ENCODE assay signal across 27 cellular contexts in genomic region chr6:128827675-128828464, GRCh38. TPM values are rescaled to one million over a fixed set of nuclear protein-coding genes. Genes with fewer than 3 reads are reported as not detected.
DNase-seq lines count a peak whose midpoint lies in the region; TF ChIP-seq lines count a peak whose summit lies in the region.
"Had no signal": no experiment of that assay in that cellular context is flagged by ENCODE, and none has a peak within 500 bp of the region (broad histone marks: within the 10 kb centered on the region; RNA-seq: fewer than 3 reads in every experiment).

No MANE protein-coding gene starts in this region.

- peak; percentile 32 for DNase-seq in AG04450 (ENCODE audit: low read depth, low spot score)
- peak; percentile 3 for DNase-seq in HCEC 1CT
- peak; percentile 91 for DNase-seq in choroid plexus epithelial cell (ENCODE audit: low read depth)
- DNase-seq in left ventricle myocardium inferior: no peak
- DNase-seq in NCI-H2081 treated with DMSO at 0.1 percent for 48 hours (lab: John Stamatoyannopoulos, UW): no peak
- no peak for DNase-seq in dorsolateral prefrontal cortex
- no peak for DNase-seq in OCI-LY7 (ENCODE audit: low spot score)
- DNase-seq in LoVo (ENCODE audit: low spot score): no peak
- DNase-seq: activated B cell treated with CpG ODN at 0.5 μM for 24 hours; activated CD4-positive, alpha-beta T cell treated with anti-CD3 and anti-CD28 coated beads, Interleukin-2, amount 50 U/mL, for 4 hours; activated CD8-positive, alpha-beta memory T cell treated with anti-CD3 and anti-CD28 coated beads, Interleukin-2, amount 10 ng/mL, durations not matched to agents 7 days and 5 days; activated gamma-delta T cell; activated naive CD8-positive, alpha-beta T cell treated with anti-CD3 and anti-CD28 coated beads, Interleukin-2, amount 10 ng/mL, durations not matched to agents 7 days and 5 days; activated T-cell treated with anti-CD3 and anti-CD28 coated beads, Interleukin-2, amount 50 U/mL, for 4 hours; CD8-positive, alpha-beta memory T cell; DMS 273 treated with DMSO at 0.1 percent for 48 hours; glutamatergic neuron; naive B cell; NCI-H146; NCI-H2107; NCI-H510A; RPMI8226; stimulated activated CD4-positive, alpha-beta T cell treated with anti-CD3 and anti-CD28 coated beads, Interleukin-4, amount 100 ng/mL, for 4 hours; substantia nigra; trophoblast cell had no signal

- no peaks in the 10 kb centered on the region for H3K79me2 ChIP-seq in OCI-LY7 (ENCODE audit: insufficient read depth, low read depth, low read length)

- H3K9me3 ChIP-seq in AG04450 (ENCODE audit: control insufficient read depth, insufficient read depth, low read length): peaks cover 5% of the 10 kb centered on the region; the same call in 1 of the 2 replicates
- H3K9me3 ChIP-seq in left ventricle myocardium inferior (replicated peaks): peaks cover 11% of the 10 kb centered on the region
- no peaks in the 10 kb centered on the region for H3K9me3 ChIP-seq in OCI-LY7 (ENCODE audit: low read length)
- H3K9me3 ChIP-seq: prostate gland had no signal

- H3K36me3 ChIP-seq in left ventricle myocardium inferior: peaks cover 3% of the 10 kb centered on the region
- H3K36me3 ChIP-seq in OCI-LY7 (ENCODE audit: insufficient read depth, low read length): no peaks in the 10 kb centered on the region
- H3K36me3 ChIP-seq: prostate gland had no signal

- TF ChIP-seq CTCF in AG04450 (IDR thresholded peaks at IDR 0.05; ENCODE audit: low read depth, low read length): no peak
- TF ChIP-seq CTCF in choroid plexus epithelial cell (conservative IDR thresholded peaks at IDR 0.05; ENCODE audit: low read depth, low read length): no peak
- no peak for TF ChIP-seq CTCF in left ventricle myocardium inferior (IDR thresholded peaks at IDR 0.05; ENCODE audit: borderline replicate concordance)
- TF ChIP-seq CTCF in dorsolateral prefrontal cortex (IDR thresholded peaks at IDR 0.05 in 54 of 56, conservative IDR thresholded peaks at IDR 0.05 in 2 of 56; ENCODE audit: low read depth in 1 of 56, partially characterized antibody in 56 of 56): no peak
- no peak for TF ChIP-seq CTCF in OCI-LY7 (conservative IDR thresholded peaks at IDR 0.05; ENCODE audit: low read length)

- no peaks in the 10 kb centered on the region for H3K9me2 ChIP-seq in OCI-LY7 (ENCODE audit: insufficient read depth, low read length)

- intact Hi-C loops in left ventricle myocardium inferior (cut with micrococcal nuclease) (no loop called here), dorsolateral prefrontal cortex (cut with DNase I) (no loop called here), OCI-LY7 (cut with micrococcal nuclease; ENCODE audit: unreplicated experiment) (no loop called here)

- H2AFZ ChIP-seq in OCI-LY7 (ENCODE audit: low read length): no peak overlapping the region

- CTCF ChIA-PET in AG04450 (lab: Charles Lee): no interaction called here
- CTCF ChIA-PET in OCI-LY7 (lab: Charles Lee; ENCODE audit: unreplicated experiment): no interaction called here

- no peak overlapping the region for H3K4me2 ChIP-seq in OCI-LY7 (ENCODE audit: low read length)

- H3K4me1 ChIP-seq in left ventricle myocardium inferior (peaks cover 22% of the 10 kb centered on the region), OCI-LY7 (ENCODE audit: insufficient read depth, low read length, poor library complexity, severe bottlenecking) (no peaks in the 10 kb centered on the region)
- H3K4me1 ChIP-seq: prostate gland had no signal

- no peak overlapping the region for H3K4me3 ChIP-seq in AG04450 (ENCODE audit: low read depth, low read length)
- no peak overlapping the region for H3K4me3 ChIP-seq in choroid plexus epithelial cell (ENCODE audit: low read depth, low read length)
- H3K4me3 ChIP-seq in left ventricle myocardium inferior: no peak overlapping the region
- H3K4me3 ChIP-seq in dorsolateral prefrontal cortex: no peak overlapping the region
- H3K4me3 ChIP-seq in OCI-LY7 (ENCODE audit: low read depth, low read length, poor library complexity, severe bottlenecking): no peak overlapping the region
- H3K4me3 ChIP-seq: prostate gland had no signal

- H4K20me1 ChIP-seq in OCI-LY7 (ENCODE audit: insufficient read depth, low read length): no peaks in the 10 kb centered on the region

- no TSS peak for BruUV-seq in OCI-LY7 (replicated peaks; lab: Mats Ljungman, UMichigan)

- H3K27ac ChIP-seq in AG04450 (ENCODE audit: low read depth, low read length) (no peak overlapping the region), left ventricle myocardium inferior (replicated peaks) (peak overlapping the region; percentile 49), dorsolateral prefrontal cortex (no peak overlapping the region), OCI-LY7 (ENCODE audit: low read depth, low read length, poor library complexity, severe bottlenecking) (no peak overlapping the region)
- H3K27ac ChIP-seq: HL-60, prostate gland had no signal

- POLR2A ChIA-PET in AG04450 (lab: Yijun Ruan, JAX) (no interaction called here), OCI-LY7 (lab: Charles Lee) (no interaction called here)

- H3K27me3 ChIP-seq in AG04450 (ENCODE audit: control insufficient read depth, insufficient read depth, low read length) (no peaks in the 10 kb centered on the region), left ventricle myocardium inferior (ENCODE audit: low read depth) (no peaks in the 10 kb centered on the region), dorsolateral prefrontal cortex (no peaks in the 10 kb centered on the region)

RNA-seq across cellular contexts. Expression of gene LAMA2, which starts 55.1 kb away (rescaled TPM):
- 33.0 TPM in 2 replicates for polyA plus RNA-seq in AG04450 (2011; rRNA removed)
- 36.1 and 39.2 TPM in 2 replicates for polyA minus RNA-seq in AG04450 (2011; rRNA and poly(A)+ RNA removed)
- 185 TPM for total RNA-seq in left ventricle myocardium inferior
- total RNA-seq in dorsolateral prefrontal cortex: 10 to 100 TPM; 13.1 to 53.0 (median 24.1) TPM
- total RNA-seq in OCI-LY7 (2014; rRNA removed; shearing (Covaris generic)): not detected in 2 replicates
- total RNA-seq in OCI-LY7 (2022): not detected in 2 replicates
- total RNA-seq: activated naive CD8-positive, alpha-beta T cell treated with anti-CD3 and anti-CD28 coated beads, Interleukin-2, amount 10 ng/mL, durations not matched to agents 7 days and 5 days had no signal

Comparison
In these comparisons a context has a peak if more than half of its experiments do, and no peak if none do; other contexts are left out.
1. DNase-seq: peak in AG04450 (single experiment), HCEC 1CT (single experiment) and choroid plexus epithelial cell (single experiment); none in left ventricle myocardium inferior (single experiment), NCI-H2081 treated with DMSO at 0.1 percent for 48 hours (single experiment), dorsolateral prefrontal cortex (0 of 10), OCI-LY7 (single experiment) and LoVo (single experiment).
2. RNA of gene LAMA2, which starts 55.1 kb away (total RNA-seq): 185 TPM in left ventricle myocardium inferior (single experiment) and 13.1 to 53.0 TPM in dorsolateral prefrontal cortex; not detected in OCI-LY7; every median in the first group is over 10 times any median in the second.